17 cellular contexts compared by ENCODE assay signal in the genomic region with DNA sequence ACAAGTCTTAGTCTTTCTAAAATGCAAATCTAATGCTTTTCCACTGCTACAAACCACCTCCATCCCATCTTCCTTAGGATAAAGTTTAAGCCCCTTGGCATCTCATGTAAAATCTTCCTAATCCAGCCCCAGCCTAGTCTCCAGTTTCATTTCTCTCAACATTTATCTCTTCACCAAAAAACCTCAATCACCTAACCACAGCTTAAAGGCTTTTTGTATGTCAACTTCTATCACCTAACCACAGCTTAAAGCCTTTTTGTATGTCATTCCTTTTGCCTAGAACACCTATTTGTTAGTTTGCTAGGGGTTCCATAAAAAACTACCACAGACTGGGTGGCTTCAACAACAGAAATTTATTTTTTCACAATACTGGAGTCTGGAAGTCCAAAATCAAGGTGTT. TPM values are rescaled to one million over a fixed set of nuclear protein-coding genes. Genes with fewer than 3 reads are reported as not detected.
A peak's percentile ranks its signal among the peaks of the same experiment; 100 is the strongest.
DNase-seq lines count a peak whose midpoint lies in the region; ATAC-seq, FAIRE-seq and TF ChIP-seq lines count a peak whose summit lies in the region.
"Had no signal": no experiment of that assay in that cellular context is flagged by ENCODE, and none has a peak within 500 bp of the region (broad histone marks: within the 10 kb centered on the region; RNA-seq: fewer than 3 reads in every experiment).

No MANE protein-coding gene starts in this region.

- POLR2A ChIA-PET in GM12878 (lab: Charles Lee): interaction anchor here (0.9 kb wide), 1 partner anchor 41 kb away, joined by 3 read pairs; no protein-coding TSS in a partner anchor

- intact Hi-C loops in left ventricle myocardium inferior (cut with micrococcal nuclease) (no loop called here), left cardiac atrium (cut with DNase I) (no loop called here), GM12878 (cut with micrococcal nuclease; ENCODE audit: unreplicated experiment) (no loop called here)

- no peak for TF ChIP-seq CTCF in left ventricle myocardium inferior (IDR thresholded peaks at IDR 0.05; ENCODE audit: borderline replicate concordance)
- no peak for TF ChIP-seq CTCF in GM12878 (IDR thresholded peaks at IDR 0.05 in 2 of 3, conservative IDR thresholded peaks at IDR 0.05 in 1 of 3; ENCODE audit: control insufficient read depth in 2 of 3, extremely low read depth in 1 of 3, insufficient read depth in 1 of 3, low read depth in 3 of 3, low read length in 3 of 3)

- TF ChIP-seq POLR2A in GM12878 (IDR thresholded peaks at IDR 0.05; ENCODE audit: low read depth, low read length): no peak

- FAIRE-seq in GM12878 (lab: Jason Lieb, UNC): no peak
- FAIRE-seq: H54 had no signal

- H4K20me1 ChIP-seq in GM12878 (ENCODE audit: control insufficient read depth, insufficient read depth): no peaks in the 10 kb centered on the region

- TF ChIP-seq RAD21 in GM12878 (IDR thresholded peaks at IDR 0.05; ENCODE audit: insufficient read depth, low read depth, low read length): no peak

- H2AFZ ChIP-seq in GM12878 (ENCODE audit: control insufficient read depth, low read depth, low read length): no peak overlapping the region

- no peaks in the 10 kb centered on the region for H3K9me3 ChIP-seq in left ventricle myocardium inferior (replicated peaks)
- H3K9me3 ChIP-seq in SJCRH30 (replicated peaks): no peaks in the 10 kb centered on the region
- no peaks in the 10 kb centered on the region for H3K9me3 ChIP-seq in GM12878 (replicated peaks; ENCODE audit: control insufficient read depth, insufficient read depth, low read length)
- peaks cover 1% of the 10 kb centered on the region for H3K9me3 ChIP-seq in thymus (ENCODE audit: control insufficient read depth)
- H3K9me3 ChIP-seq: MG63, prostate gland had no signal

- H3K27me3 ChIP-seq in left ventricle myocardium inferior (ENCODE audit: low read depth) (no peaks in the 10 kb centered on the region), SJCRH30 (no peaks in the 10 kb centered on the region), GM12878 (replicated peaks in 1 of 2; ENCODE audit: control insufficient read depth in 2 of 2, insufficient read depth in 2 of 2, low read length in 1 of 2) (no peaks in the 10 kb centered on the region), thymus (ENCODE audit: control insufficient read depth, insufficient read depth) (no peaks in the 10 kb centered on the region)
- H3K27me3 ChIP-seq: brain microvascular endothelial cell, MG63 had no signal

- BruUV-seq in GM12878 (replicated peaks; lab: Mats Ljungman, UMichigan): no TSS peak

- in situ Hi-C loops in GM12878 (cut with MboI): no loop called here

- no peak for DNase-seq in left ventricle myocardium inferior
- no peak for DNase-seq in left cardiac atrium
- DNase-seq in SJCRH30: peak; percentile 10 to 60
- no peak for DNase-seq in GM12878 (ENCODE audit: low read depth, low spot score)
- no peak for DNase-seq in activated CD4-positive, CD25-positive, alpha-beta regulatory T cell (lab: John Stamatoyannopoulos, UW)
- DNase-seq in HuH-7 (ENCODE audit: low spot score): no peak
- DNase-seq: activated CD4-positive, alpha-beta T cell treated with anti-CD3 and anti-CD28 coated beads for 4 hours; activated gamma-delta T cell; brain microvascular endothelial cell; effector CD4-positive, alpha-beta T cell; MG63; NCI-H774 had no signal

- H3K79me2 ChIP-seq in GM12878 (ENCODE audit: control insufficient read depth, insufficient read depth, low read length): peaks cover 14% of the 10 kb centered on the region

- SMC1A ChIA-PET in GM12878 (lab: Charles Lee; ENCODE audit: uncharacterized antibody, unreplicated experiment): interaction anchor here (0.7 to 1.9 kb wide), 7 partner anchors 11 to 261 kb away, joined by 3 to 6 read pairs (median 4); no protein-coding TSS in a partner anchor

- CTCF ChIA-PET in GM12878 (lab: Yijun Ruan, JAX): interaction anchor here (1.7 kb wide), 2 partner anchors 33 to 198 kb away, joined by 3 to 6 read pairs; no protein-coding TSS in a partner anchor

- no peak overlapping the region; the same call in 1 of the 2 replicates for H3K4me2 ChIP-seq in GM12878 (ENCODE audit: control insufficient read depth, insufficient read depth)

- RAD21 ChIA-PET in GM12878 (lab: Charles Lee; ENCODE audit: unreplicated experiment): no interaction called here

- H3K4me3 ChIP-seq in left ventricle myocardium inferior (peak overlapping the region; percentile 79), SJCRH30 (no peak overlapping the region), GM12878 (no peak overlapping the region), thymus (ENCODE audit: low read length) (no peak overlapping the region)
- H3K4me3 ChIP-seq: MG63, prostate gland had no signal

- ATAC-seq in left cardiac atrium (no peak), GM12878 (no peak), GM18873 (IDR thresholded peaks at IDR 0.05; ENCODE audit: low FRiP score, unreplicated experiment) (no peak)

- no peak for TF ChIP-seq EP300 in GM12878 (IDR thresholded peaks at IDR 0.05; ENCODE audit: borderline replicate concordance in 1 of 2, control insufficient read depth in 1 of 2, low read depth in 2 of 2, low read length in 2 of 2)

- H3K9ac ChIP-seq in GM12878 (ENCODE audit: control insufficient read depth, insufficient read depth, low read length): no peak overlapping the region

- H3K36me3 ChIP-seq in left ventricle myocardium inferior (peaks cover 3% of the 10 kb centered on the region), SJCRH30 (no peaks in the 10 kb centered on the region), GM12878 (ENCODE audit: control insufficient read depth in 2 of 2, insufficient read depth in 2 of 2, low read length in 1 of 2) (no peaks in the 10 kb centered on the region), thymus (ENCODE audit: control insufficient read depth, insufficient read depth) (no peaks in the 10 kb centered on the region)
- H3K36me3 ChIP-seq: brain microvascular endothelial cell, MG63, prostate gland had no signal

- H3K4me1 ChIP-seq in left ventricle myocardium inferior: peaks cover 95% of the 10 kb centered on the region
- H3K4me1 ChIP-seq in SJCRH30: peaks cover 33% of the 10 kb centered on the region
- peaks cover 18% of the 10 kb centered on the region for H3K4me1 ChIP-seq in GM12878 (ENCODE audit: control insufficient read depth, insufficient read depth, low read length)
- peaks cover 13% of the 10 kb centered on the region for H3K4me1 ChIP-seq in thymus (ENCODE audit: control insufficient read depth, insufficient read depth, low read length)
- H3K4me1 ChIP-seq: prostate gland had no signal

- H3K27ac ChIP-seq in left ventricle myocardium inferior (replicated peaks): peak overlapping the region; percentile 72
- H3K27ac ChIP-seq in SJCRH30: no peak overlapping the region
- no peak overlapping the region for H3K27ac ChIP-seq in GM12878 (ENCODE audit: control insufficient read depth, insufficient read depth)
- peak overlapping the region; percentile 4 for H3K27ac ChIP-seq in thymus (ENCODE audit: low read depth)
- H3K27ac ChIP-seq: brain microvascular endothelial cell, prostate gland, RWPE1 had no signal

TF ChIP-seq in GM12878, 131 proteins besides CTCF, POLR2A, EP300 and RAD21 (continues in another document):
- peak; percentile 73 for TF ChIP-seq RUNX3 (IDR thresholded peaks at IDR 0.05; ENCODE audit: low read length)

RNA-seq across cellular contexts. Expression of a gene that starts 4.1 kb away (rescaled TPM):
- total RNA-seq in left ventricle myocardium inferior (169 TPM), left cardiac atrium (100 to 1,000 TPM; 104 to 125 TPM), GM12878 (2014; rRNA removed) (11.9 and 13.6 TPM in 2 replicates), GM12878 (2014; rRNA removed; fragmentation: Illumina TruSeq; extraction: Trizol) (15.2 and 16.4 TPM in 2 replicates), GM12878 (2021) (20.0 and 20.6 TPM in 2 replicates)
- 14.8 and 15.3 TPM in 2 replicates for total RNA-seq in SJCRH30 (2014; rRNA removed; shearing (Covaris generic))
- total RNA-seq in GM12878 (2013; cell fraction: nucleolus; rRNA removed): 15.8 and 18.1 TPM in 2 replicates
- 3.4 TPM for polyA plus RNA-seq in GM12878 (2011; ENCODE audit: low read depth)
- polyA plus RNA-seq in GM12878 (2011; rRNA removed) (10.3 and 12.7 TPM in 2 replicates), GM12878 (2014; fragmentation: Illumina TruSeq; extraction: Trizol) (16.4 and 19.9 TPM in 2 replicates), GM12878 (2014; fragmentation: Nextera tagmentation; extraction: Ambion mirVana) (1 to 10 TPM; 5.2 to 5.5 TPM), GM12878 (2014; rRNA removed) (8.4 and 9.9 TPM in 2 replicates), GM12878 (2016; fragmentation: Nextera tagmentation; extraction: Ambion mirVana) (10 to 100 TPM; 11.8 to 14.1 TPM), thymus (13.8 TPM)
- 5.8 and 5.9 TPM in 2 replicates for polyA plus RNA-seq in GM12878 (2011; cell fraction: cytosol; rRNA removed)
- polyA plus RNA-seq in GM12878 (2011; cell fraction: nucleus; rRNA removed): 9.7 and 11.4 TPM in 2 replicates
- 4.5 and 4.6 TPM in 2 replicates for polyA plus RNA-seq in GM12878 (2012)
- polyA minus RNA-seq in GM12878 (2011; rRNA and poly(A)+ RNA removed): 20.0 and 31.8 TPM in 2 replicates
- polyA minus RNA-seq in GM12878 (2011; cell fraction: cytosol; rRNA and poly(A)+ RNA removed): 5.1 and 5.2 TPM in 2 replicates
- 12.8 and 17.5 TPM in 2 replicates for polyA minus RNA-seq in GM12878 (2011; cell fraction: nucleus; rRNA and poly(A)+ RNA removed)

RNA-seq across cellular contexts. Expression of a gene that starts 4.4 kb away (rescaled TPM):
- total RNA-seq in left ventricle myocardium inferior (57.5 TPM), left cardiac atrium (10 to 100 TPM; 32.5 to 51.5 TPM), GM12878 (2014; rRNA removed) (29.7 and 36.7 TPM in 2 replicates), GM12878 (2014; rRNA removed; fragmentation: Illumina TruSeq; extraction: Trizol) (39.8 and 42.2 TPM in 2 replicates), GM12878 (2021) (33.0 and 34.7 TPM in 2 replicates)
- 26.5 and 27.6 TPM in 2 replicates for total RNA-seq in SJCRH30 (2014; rRNA removed; shearing (Covaris generic))
- total RNA-seq in GM12878 (2013; cell fraction: nucleolus; rRNA removed): 8.6 and 12.9 TPM in 2 replicates
- 7.3 TPM for polyA plus RNA-seq in GM12878 (2011; ENCODE audit: low read depth)
- polyA plus RNA-seq in GM12878 (2011; rRNA removed) (7.6 and 11.1 TPM in 2 replicates), GM12878 (2014; fragmentation: Illumina TruSeq; extraction: Trizol) (39.0 and 46.6 TPM in 2 replicates), GM12878 (2014; fragmentation: Nextera tagmentation; extraction: Ambion mirVana) (10 to 100 TPM; 12.1 to 15.4 TPM), GM12878 (2014; rRNA removed) (23.1 and 28.8 TPM in 2 replicates), GM12878 (2016; fragmentation: Nextera tagmentation; extraction: Ambion mirVana) (10 to 100 TPM; 54.5 to 58.3 TPM), thymus (21.3 TPM)
- polyA plus RNA-seq in GM12878 (2011; cell fraction: cytosol; rRNA removed): 3.8 and 4.3 TPM in 2 replicates
- 4.5 and 5.9 TPM in 2 replicates for polyA plus RNA-seq in GM12878 (2011; cell fraction: nucleus; rRNA removed)
- polyA plus RNA-seq in GM12878 (2012): 10.9 and 11.7 TPM in 2 replicates
- 7.4 and 8.3 TPM in 2 replicates for polyA minus RNA-seq in GM12878 (2011; rRNA and poly(A)+ RNA removed)
- polyA minus RNA-seq in GM12878 (2011; cell fraction: cytosol; rRNA and poly(A)+ RNA removed): 2.6 and 3.2 TPM in 2 replicates
- 1.8 and 3.0 TPM in 2 replicates for polyA minus RNA-seq in GM12878 (2011; cell fraction: nucleus; rRNA and poly(A)+ RNA removed)

Comparison
In these comparisons a context has a peak if more than half of its experiments do, and no peak if none do; other contexts are left out.
1. DNase-seq: peak in SJCRH30 (2 of 2); none in left ventricle myocardium inferior (single experiment), left cardiac atrium (single experiment), GM12878 (single experiment), activated CD4-positive, CD25-positive, alpha-beta regulatory T cell (0 of 4) and HuH-7 (single experiment).
2. H3K27ac ChIP-seq: peak in left ventricle myocardium inferior (single experiment) and thymus (single experiment); none in SJCRH30 (single experiment) and GM12878 (single experiment).